ENCODE assay signal across 13 cellular contexts in genomic region chr4:144648042-144648441, GRCh38. TPM values are rescaled to one million over a fixed set of nuclear protein-coding genes. Genes with fewer than 3 reads are reported as not detected.
DNase-seq lines count a peak whose midpoint lies in the region; ATAC-seq and TF ChIP-seq lines count a peak whose summit lies in the region.
"Had no signal": no experiment of that assay in that cellular context is flagged by ENCODE, and none has a peak within 500 bp of the region (broad histone marks: within the 10 kb centered on the region; RNA-seq: fewer than 3 reads in every experiment).

No MANE protein-coding gene starts in this region.

- H3K9me3 Mint-ChIP-seq in CD8-positive, alpha-beta T cell: no peaks in the 10 kb centered on the region
- no peaks in the 10 kb centered on the region for H3K9me3 Mint-ChIP-seq in neural crest cell
- H3K9me3 Mint-ChIP-seq in stimulated activated effector memory CD8-positive, alpha-beta T cell treated with anti-CD3 and anti-CD28 coated beads, Interleukin-12 subunit alpha, Interleukin-12 subunit beta, amount 100 ng/mL, for 72 hours: no peaks in the 10 kb centered on the region
- H3K9me3 Mint-ChIP-seq: activated naive CD8-positive, alpha-beta T cell treated with anti-CD3 and anti-CD28 coated beads, Interleukin-2, amount 50 U/mL, for 24 hours had no signal

- POLR2A ChIA-PET in CD8-positive, alpha-beta T cell (lab: Charles Lee): no interaction called here

- TF ChIP-seq CTCF in CD8-positive, alpha-beta T cell (IDR thresholded peaks at IDR 0.05): no peak
- no peak for TF ChIP-seq CTCF in fibroblast of pulmonary artery (IDR thresholded peaks at IDR 0.05; ENCODE audit: low read length, missing control alignments)
- no peak for TF ChIP-seq CTCF in neural crest cell (conservative IDR thresholded peaks at IDR 0.05)
- TF ChIP-seq CTCF in lower leg skin (IDR thresholded peaks at IDR 0.05): no peak

- H3K4me1 ChIP-seq in CD8-positive, alpha-beta T cell (ENCODE audit: insufficient read depth, low read length): peaks cover 9% of the 10 kb centered on the region
- H3K4me1 ChIP-seq: foreskin keratinocyte, prostate gland had no signal

- WGBS in lower leg skin, 2 donors: 55 to 66% methylated on average over 2 of the region's 2 CpGs

- peaks cover 7% of the 10 kb centered on the region for H3K27me3 ChIP-seq in CD8-positive, alpha-beta T cell (ENCODE audit: insufficient read depth, low read length)

- no peak for ATAC-seq in CD8-positive, alpha-beta T cell
- no peak for ATAC-seq in stimulated activated effector memory CD8-positive, alpha-beta T cell treated with anti-CD3 and anti-CD28 coated beads, Interleukin-12 subunit alpha, Interleukin-12 subunit beta, amount 100 ng/mL, for 72 hours
- ATAC-seq: activated naive CD8-positive, alpha-beta T cell treated with anti-CD3 and anti-CD28 coated beads, Interleukin-2, amount 50 U/mL, for 24 hours; foreskin keratinocyte; stimulated activated naive CD8-positive, alpha-beta T cell treated with anti-CD3 and anti-CD28 coated beads, Interleukin-15, Interleukin-2, amounts not matched to agents 100 U/mL and 50 U/mL, for 24 hours had no signal

- H3K4me3 ChIP-seq in CD8-positive, alpha-beta T cell (ENCODE audit: low read depth, low read length): no peak overlapping the region
- H3K4me3 ChIP-seq in fibroblast of pulmonary artery (replicated peaks; ENCODE audit: low read depth, low read length) (peak overlapping the region; percentile 89), lower leg skin (ENCODE audit: low read depth, poor library complexity, severe bottlenecking) (no peak overlapping the region)
- H3K4me3 ChIP-seq: prostate gland had no signal

- H3K36me3 ChIP-seq in CD8-positive, alpha-beta T cell (ENCODE audit: insufficient read depth, low read length): no peaks in the 10 kb centered on the region
- peaks cover 19% of the 10 kb centered on the region for H3K36me3 ChIP-seq in KOPT-K1 (ENCODE audit: insufficient read depth, low read length)
- H3K36me3 ChIP-seq: prostate gland had no signal

- H3K27ac ChIP-seq in CD8-positive, alpha-beta T cell (ENCODE audit: low read depth, low read length): no peak overlapping the region
- H3K27ac ChIP-seq in KOPT-K1 (ENCODE audit: low read depth, low read length, poor library complexity, severe bottlenecking): peak overlapping the region; percentile 100
- H3K27ac ChIP-seq: foreskin keratinocyte, prostate gland had no signal

- H3K4me3 Mint-ChIP-seq in CD8-positive, alpha-beta T cell: peak overlapping the region; percentile 5
- peak overlapping the region; percentile 92 for H3K4me3 Mint-ChIP-seq in neural crest cell
- no peak overlapping the region for H3K4me3 Mint-ChIP-seq in stimulated activated effector memory CD8-positive, alpha-beta T cell treated with anti-CD3 and anti-CD28 coated beads, Interleukin-12 subunit alpha, Interleukin-12 subunit beta, amount 100 ng/mL, for 72 hours

- H3K4me1 Mint-ChIP-seq in CD8-positive, alpha-beta T cell (ENCODE audit: low read depth): peaks cover 26% of the 10 kb centered on the region
- peaks cover 41% of the 10 kb centered on the region for H3K4me1 Mint-ChIP-seq in neural crest cell
- H3K4me1 Mint-ChIP-seq in stimulated activated effector memory CD8-positive, alpha-beta T cell treated with anti-CD3 and anti-CD28 coated beads, Interleukin-12 subunit alpha, Interleukin-12 subunit beta, amount 100 ng/mL, for 72 hours: peaks cover 16% of the 10 kb centered on the region

- intact Hi-C loops in CD8-positive, alpha-beta T cell (cut with DNase I, micrococcal nuclease): no loop called here
- intact Hi-C loops in lower leg skin (cut with DNase I; ENCODE audit: low total_unique reads): no loop called here

- DNase-seq in CD8-positive, alpha-beta T cell: no peak
- DNase-seq in fibroblast of pulmonary artery (ENCODE audit: low read depth): no peak
- no peak for DNase-seq in neural crest cell (ENCODE audit: low read depth, low spot score)
- no peak for DNase-seq in NCI-H524 (lab: John Stamatoyannopoulos, UW)
- DNase-seq in activated CD4-positive, CD25-positive, alpha-beta regulatory T cell (lab: John Stamatoyannopoulos, UW): no peak
- DNase-seq in lower leg skin (ENCODE audit: low spot score in 2 of 2): no peak
- DNase-seq in stimulated activated effector memory CD8-positive, alpha-beta T cell treated with anti-CD3 and anti-CD28 coated beads, Interleukin-12 subunit alpha, Interleukin-12 subunit beta, amount 100 ng/mL, for 72 hours (ENCODE audit: low spot score in 2 of 2): no peak
- DNase-seq: activated naive CD8-positive, alpha-beta T cell treated with anti-CD3 and anti-CD28 coated beads, Interleukin-2, amount 50 U/mL, for 24 hours; foreskin keratinocyte; stimulated activated naive CD8-positive, alpha-beta T cell treated with anti-CD3 and anti-CD28 coated beads, Interleukin-15, Interleukin-2, amounts not matched to agents 100 U/mL and 50 U/mL, for 24 hours had no signal

- H3K27me3 Mint-ChIP-seq in CD8-positive, alpha-beta T cell (ENCODE audit: low read depth): peaks cover 48% of the 10 kb centered on the region
- peaks cover 55% of the 10 kb centered on the region for H3K27me3 Mint-ChIP-seq in neural crest cell (ENCODE audit: low read depth)

- CTCF ChIA-PET in CD8-positive, alpha-beta T cell (lab: Charles Lee): interaction anchor here (1.1 kb wide), 1 partner anchor 11 kb away, joined by 3 read pairs; no protein-coding TSS in a partner anchor

- no peaks in the 10 kb centered on the region for H3K36me3 Mint-ChIP-seq in CD8-positive, alpha-beta T cell
- no peaks in the 10 kb centered on the region for H3K36me3 Mint-ChIP-seq in neural crest cell (ENCODE audit: low read depth)
- H3K36me3 Mint-ChIP-seq in stimulated activated effector memory CD8-positive, alpha-beta T cell treated with anti-CD3 and anti-CD28 coated beads, Interleukin-12 subunit alpha, Interleukin-12 subunit beta, amount 100 ng/mL, for 72 hours: no peaks in the 10 kb centered on the region
- H3K36me3 Mint-ChIP-seq: CD14-positive monocyte had no signal

- no peaks in the 10 kb centered on the region for H3K9me3 ChIP-seq in CD8-positive, alpha-beta T cell (ENCODE audit: low read length)
- H3K9me3 ChIP-seq in KOPT-K1 (ENCODE audit: insufficient read depth, low read length, poor library complexity, severe bottlenecking): no peaks in the 10 kb centered on the region
- H3K9me3 ChIP-seq: prostate gland had no signal

- no peak overlapping the region for H3K27ac Mint-ChIP-seq in CD8-positive, alpha-beta T cell
- H3K27ac Mint-ChIP-seq in neural crest cell (ENCODE audit: unreplicated experiment): no peak overlapping the region
- no peak overlapping the region for H3K27ac Mint-ChIP-seq in stimulated activated effector memory CD8-positive, alpha-beta T cell treated with anti-CD3 and anti-CD28 coated beads, Interleukin-12 subunit alpha, Interleukin-12 subunit beta, amount 100 ng/mL, for 72 hours
- H3K27ac Mint-ChIP-seq: activated naive CD8-positive, alpha-beta T cell treated with anti-CD3 and anti-CD28 coated beads, Interleukin-2, amount 50 U/mL, for 24 hours; CD14-positive monocyte had no signal

- no peak for TF ChIP-seq POLR2A in lower leg skin (IDR thresholded peaks at IDR 0.05)

RNA-seq across cellular contexts. Expression of gene HHIP, which starts 2.1 kb away (rescaled TPM):
- not detected for total RNA-seq in CD8-positive, alpha-beta T cell
- 1.3 and 1.8 TPM in 2 replicates for total RNA-seq in neural crest cell
- under 1 TPM in 2 of 4 donors, not detected in 2; 0.03 to 0.04 TPM for total RNA-seq in lower leg skin
